27 cellular contexts compared by ENCODE assay signal in the genomic region with DNA sequence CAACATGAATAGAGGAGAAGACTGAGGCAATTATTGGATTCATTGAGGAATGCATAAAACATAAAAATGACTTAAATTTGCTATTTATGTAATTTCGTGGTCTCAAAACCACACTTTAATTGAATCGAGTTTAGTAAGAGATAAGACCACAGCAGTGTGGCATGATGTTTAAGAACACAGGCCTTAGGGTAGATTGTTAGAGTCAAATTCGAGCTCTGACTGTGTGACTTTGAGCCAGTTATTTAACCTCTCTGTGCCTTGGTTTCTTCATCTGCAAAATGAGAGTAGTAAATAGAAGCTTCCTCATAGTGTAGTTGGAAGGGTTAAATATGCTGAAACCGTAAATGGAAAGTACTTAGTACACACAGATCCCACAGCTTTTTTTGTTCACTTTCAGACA. TPM values are rescaled to one million over a fixed set of nuclear protein-coding genes. Genes with fewer than 3 reads are reported as not detected.
"Had no signal": no experiment of that assay in that cellular context is flagged by ENCODE, and none has a peak within 500 bp of the region (broad histone marks: within the 10 kb centered on the region; RNA-seq: fewer than 3 reads in every experiment).

No MANE protein-coding gene starts in this region.

- H3K27me3 ChIP-seq: adrenal gland, SJSA1 had no signal

- H3K4me1 Mint-ChIP-seq: activated naive CD8-positive, alpha-beta T cell treated with anti-CD3 and anti-CD28 coated beads, Interleukin-2, amount 10 ng/mL, durations not matched to agents 7 days and 5 days had no signal

- H3K27ac Mint-ChIP-seq: activated CD8-positive, alpha-beta T cell treated with anti-CD3 and anti-CD28 coated beads, Interleukin-2, amount 10 ng/mL, durations not matched to agents 7 days and 5 days; activated naive CD8-positive, alpha-beta T cell treated with anti-CD3 and anti-CD28 coated beads, Interleukin-2, amount 10 ng/mL, durations not matched to agents 7 days and 5 days had no signal

- H3K4me1 ChIP-seq: adrenal gland, SJSA1 had no signal

- H3K36me3 Mint-ChIP-seq: activated naive CD8-positive, alpha-beta T cell treated with anti-CD3 and anti-CD28 coated beads, Interleukin-2, amount 10 ng/mL, durations not matched to agents 7 days and 5 days had no signal

- H3K4me3 Mint-ChIP-seq: activated CD8-positive, alpha-beta T cell treated with anti-CD3 and anti-CD28 coated beads, Interleukin-2, amount 10 ng/mL, durations not matched to agents 7 days and 5 days; activated naive CD8-positive, alpha-beta T cell treated with anti-CD3 and anti-CD28 coated beads, Interleukin-2, amount 10 ng/mL, durations not matched to agents 7 days and 5 days had no signal

- H3K4me3 ChIP-seq: adrenal gland, coronary artery, SJSA1 had no signal

- H3K9me3 Mint-ChIP-seq: activated naive CD8-positive, alpha-beta T cell treated with anti-CD3 and anti-CD28 coated beads, Interleukin-2, amount 10 ng/mL, durations not matched to agents 7 days and 5 days had no signal

- H3K9me3 ChIP-seq: adrenal gland, SJSA1 had no signal

- DNase-seq: activated CD4-positive, alpha-beta T cell treated with anti-CD3 and anti-CD28 coated beads for 48 hours; activated CD4-positive, alpha-beta T cell treated with anti-CD3 and anti-CD28 coated beads, Interleukin-2, amount 50 U/mL, for 4 hours; activated CD4-positive, CD25-positive, alpha-beta regulatory T cell treated with anti-CD3 and anti-CD28 coated beads, Interleukin-2, amount 50 U/mL, for 72 hours; activated CD8-positive, alpha-beta memory T cell treated with anti-CD3 and anti-CD28 coated beads, Interleukin-2, amount 50 U/mL, for 48 hours; activated CD8-positive, alpha-beta T cell treated with anti-CD3 and anti-CD28 coated beads, Interleukin-2, amount 10 ng/mL, durations not matched to agents 7 days and 5 days; activated naive CD4-positive, alpha-beta T cell treated with anti-CD3 and anti-CD28 coated beads, Interleukin-2, amount 50 U/mL, for 16 hours; activated naive CD8-positive, alpha-beta T cell treated with anti-CD3 and anti-CD28 coated beads, Interleukin-2, amount 10 ng/mL, durations not matched to agents 7 days and 5 days; activated T-cell treated with anti-CD3 and anti-CD28 coated beads, Interleukin-2, amount 50 U/mL, for 1 hour; adrenal gland; anterior cingulate cortex; central memory CD4-positive, alpha-beta T cell; NCI-H1105 treated with DMSO at 0.1 percent for 48 hours; NCI-H1436 treated with DMSO at 0.1 percent for 48 hours; NCI-H187; NCI-H2081; NCI-H226; SHP77; SW 1271 had no signal

- ATAC-seq: activated CD8-positive, alpha-beta T cell treated with anti-CD3 and anti-CD28 coated beads, Interleukin-2, amount 10 ng/mL, durations not matched to agents 7 days and 5 days; Panc1; SK-N-SH treated with all-trans-retinoic acid at 6 μM for 48 hours had no signal

- H3K36me3 ChIP-seq: adrenal gland, SJSA1 had no signal

- H3K27ac ChIP-seq: adrenal gland, coronary artery, RWPE1, SJSA1 had no signal

RNA-seq across cellular contexts. Expression of a gene that starts 9.3 kb away (rescaled TPM):
- total RNA-seq: activated CD8-positive, alpha-beta T cell treated with anti-CD3 and anti-CD28 coated beads, Interleukin-2, amount 10 ng/mL, durations not matched to agents 7 days and 5 days; activated naive CD8-positive, alpha-beta T cell treated with anti-CD3 and anti-CD28 coated beads, Interleukin-2, amount 10 ng/mL, durations not matched to agents 7 days and 5 days; chondrocyte; NCI-H460; SJSA1; T-helper 1 cell treated with Interleukin-12 subunit alpha and Interleukin-12 subunit beta and Interleukin-4 antibody, amounts not matched to agents 30 ng/mL and 1 ng/mL, for 36 hours had no signal

RNA-seq across cellular contexts. Expression of a gene that starts 57.5 kb away (rescaled TPM):
- total RNA-seq: activated CD8-positive, alpha-beta T cell treated with anti-CD3 and anti-CD28 coated beads, Interleukin-2, amount 10 ng/mL, durations not matched to agents 7 days and 5 days; activated naive CD8-positive, alpha-beta T cell treated with anti-CD3 and anti-CD28 coated beads, Interleukin-2, amount 10 ng/mL, durations not matched to agents 7 days and 5 days; bronchial epithelial cell; chondrocyte; NCI-H460; SJSA1; T-helper 1 cell treated with Interleukin-12 subunit alpha and Interleukin-12 subunit beta and Interleukin-4 antibody, amounts not matched to agents 30 ng/mL and 1 ng/mL, for 36 hours had no signal
